In the genomic region with DNA sequence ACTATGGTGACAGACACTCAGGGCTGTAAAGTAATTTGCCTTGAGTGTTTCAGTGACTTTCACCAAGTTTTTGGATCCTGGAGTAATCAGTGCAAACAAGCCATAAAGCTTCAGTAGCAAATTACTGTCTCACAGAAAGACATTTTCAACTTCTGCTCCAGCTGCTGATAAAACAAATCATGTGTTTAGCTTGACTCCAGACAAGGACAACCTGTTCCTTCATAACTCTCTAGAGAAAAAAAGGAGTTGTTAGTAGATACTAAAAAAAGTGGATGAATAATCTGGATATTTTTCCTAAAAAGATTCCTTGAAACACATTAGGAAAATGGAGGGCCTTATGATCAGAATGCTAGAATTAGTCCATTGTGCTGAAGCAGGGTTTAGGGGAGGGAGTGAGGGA, we compare ENCODE assay signal across 15 cellular contexts. TPM values are rescaled to one million over a fixed set of nuclear protein-coding genes. Genes with fewer than 3 reads are reported as not detected.
DNase-seq lines count a peak whose midpoint lies in the region; ATAC-seq and TF ChIP-seq lines count a peak whose summit lies in the region.
"Had no signal": no experiment of that assay in that cellular context is flagged by ENCODE, and none has a peak within 500 bp of the region (broad histone marks: within the 10 kb centered on the region; RNA-seq: fewer than 3 reads in every experiment).

No MANE protein-coding gene starts in this region.

- no peak overlapping the region for H3K4me2 ChIP-seq in IMR-90 (ENCODE audit: low read depth, low read length)
- H3K4me2 ChIP-seq: PC-9 had no signal

- H3K23ac ChIP-seq in IMR-90 (ENCODE audit: low read depth, low read length), result no peak overlapping the region

- H3K56ac ChIP-seq in IMR-90 (ENCODE audit: extremely low read depth, insufficient read depth, low read length), result no peak overlapping the region

- TF ChIP-seq CTCF in IMR-90 (conservative IDR thresholded peaks at IDR 0.05; ENCODE audit: low read depth, low read length), result no peak
- TF ChIP-seq CTCF in endothelial cell (IDR thresholded peaks at IDR 0.05; ENCODE audit: unreplicated experiment), result no peak
- TF ChIP-seq CTCF in sigmoid colon (IDR thresholded peaks at IDR 0.05), result no peak
- TF ChIP-seq CTCF in spleen (IDR thresholded peaks at IDR 0.05 in 8 of 11, conservative IDR thresholded peaks at IDR 0.05 in 3 of 11), result no peak

- H2BK120ac ChIP-seq in IMR-90 (ENCODE audit: low read depth, low read length), result no peak overlapping the region

- no peaks in the 10 kb centered on the region for H3K9me3 Mint-ChIP-seq in endothelial cell (ENCODE audit: unreplicated experiment)
- H3K9me3 Mint-ChIP-seq: CD8-positive, alpha-beta memory T cell had no signal

- DNase-seq in left ventricle myocardium superior, result no peak
- no peak for DNase-seq in Right ventricle myocardium superior
- DNase-seq in IMR-90, result no peak
- no peak for DNase-seq in endothelial cell (ENCODE audit: low spot score)
- no peak for DNase-seq in sigmoid colon
- no peak for DNase-seq in spleen
- no peak for DNase-seq in kidney tubule cell (ENCODE audit: low spot score)
- DNase-seq: CD8-positive, alpha-beta memory T cell; DMS 273 treated with DMSO at 0.1 percent for 48 hours; NCI-H187 treated with DMSO at 0.1 percent for 48 hours; NCI-H446; NCI-H748 treated with DMSO at 0.1 percent for 48 hours; PC-9 had no signal

- no peak overlapping the region for H4K91ac ChIP-seq in IMR-90 (ENCODE audit: insufficient read depth, low read depth, low read length)

- H3K4me3 ChIP-seq in IMR-90 (ENCODE audit: insufficient read depth, low read depth, low read length) (no peak overlapping the region), sigmoid colon (no peak overlapping the region), spleen (no peak overlapping the region)
- H3K4me3 ChIP-seq: PC-9 had no signal

- H3K79me1 ChIP-seq in IMR-90 (ENCODE audit: low read depth in 1 of 2, low read length in 2 of 2), result peaks cover 6 to 43% of the 10 kb centered on the region in 2 experiments; a peak in 3 of 4 replicates

- H4K8ac ChIP-seq in IMR-90 (ENCODE audit: low read depth in 2 of 2, low read length in 2 of 2), result no peak overlapping the region

- H3K27me3 ChIP-seq in IMR-90 (ENCODE audit: control insufficient read depth, insufficient read depth, low read length), result no peaks in the 10 kb centered on the region
- H3K27me3 ChIP-seq in sigmoid colon, result no peaks in the 10 kb centered on the region
- H3K27me3 ChIP-seq in spleen (replicated peaks in 1 of 7), result no peaks in the 10 kb centered on the region

- dilution Hi-C loops in IMR-90 (cut with HindIII; ENCODE audit: low sequenced_read_pairs, unreplicated experiment), result no loop called here

- in situ Hi-C loops in IMR-90 (cut with MboI; ENCODE audit: low sequenced_read_pairs), result loop anchor here (10.0 kb wide), 1 partner anchor 566 kb away; no protein-coding TSS in a partner anchor

- no peak for TF ChIP-seq RAD21 in IMR-90 (IDR thresholded peaks at IDR 0.05; ENCODE audit: low read length)

- H3K9me3 ChIP-seq in IMR-90 (ENCODE audit: control insufficient read depth, insufficient read depth, low read length), result no peaks in the 10 kb centered on the region
- no peaks in the 10 kb centered on the region for H3K9me3 ChIP-seq in sigmoid colon
- no peaks in the 10 kb centered on the region for H3K9me3 ChIP-seq in spleen

- H3K4me3 Mint-ChIP-seq in endothelial cell (ENCODE audit: unreplicated experiment), result peak overlapping the region; percentile 20
- H3K4me3 Mint-ChIP-seq: B cell; CD8-positive, alpha-beta memory T cell had no signal

- H3K14ac ChIP-seq in IMR-90 (replicated peaks; ENCODE audit: low read depth, low read length), result no peak overlapping the region

- no peak overlapping the region for H3K27ac Mint-ChIP-seq in endothelial cell (ENCODE audit: unreplicated experiment)
- H3K27ac Mint-ChIP-seq: B cell had no signal

- H2BK20ac ChIP-seq in IMR-90 (ENCODE audit: low read depth, low read length), result no peak overlapping the region

- H3K27ac ChIP-seq in IMR-90 (ENCODE audit: insufficient read depth, low read length) (no peak overlapping the region), sigmoid colon (peak overlapping the region in 3 of 4 donors; percentile 18 to 57 (median 39)), spleen (no peak overlapping the region)
- H3K27ac ChIP-seq: PC-9 had no signal

- CTCF ChIA-PET in IMR-90 (lab: Yijun Ruan, JAX), result no interaction called here

- H3K36me3 Mint-ChIP-seq in endothelial cell (ENCODE audit: low read depth, unreplicated experiment), result peaks cover 52% of the 10 kb centered on the region

- H2AK9ac ChIP-seq in IMR-90 (replicated peaks; ENCODE audit: low read depth, low read length, poor library complexity), result no peak overlapping the region

- POLR2A ChIA-PET in IMR-90 (lab: Charles Lee; ENCODE audit: unreplicated experiment), result no interaction called here

- peak; percentile 54 for ATAC-seq in left ventricle myocardium superior
- no peak for ATAC-seq in Right ventricle myocardium superior (ENCODE audit: poor library complexity)
- ATAC-seq in IMR-90 (ENCODE audit: low read depth), result no peak
- no peak for ATAC-seq in GM19328 (IDR thresholded peaks at IDR 0.05; ENCODE audit: unreplicated experiment)

- H2BK5ac ChIP-seq in IMR-90 (ENCODE audit: low read depth, low read length, poor library complexity, severe bottlenecking), result no peak overlapping the region

- H3K36me3 ChIP-seq in IMR-90 (ENCODE audit: control insufficient read depth, insufficient read depth, low read length), result peaks cover 25% of the 10 kb centered on the region
- peaks cover 7 to 57% (median 20%) of the 10 kb centered on the region in 4 donors for H3K36me3 ChIP-seq in sigmoid colon
- peaks cover 0 to 60% (median 53%) of the 10 kb centered on the region in 6 donors for H3K36me3 ChIP-seq in spleen

- H2AK5ac ChIP-seq in IMR-90 (ENCODE audit: low read depth, low read length), result no peak overlapping the region

- peaks cover 26% of the 10 kb centered on the region for H3K4me1 Mint-ChIP-seq in endothelial cell (ENCODE audit: unreplicated experiment)

- H3K4me1 ChIP-seq in IMR-90 (ENCODE audit: control insufficient read depth, insufficient read depth, low read length) (peaks cover 11% of the 10 kb centered on the region), sigmoid colon (peaks cover 0 to 70% (median 56%) of the 10 kb centered on the region in 4 donors), spleen (peaks cover 29 to 78% (median 52%) of the 10 kb centered on the region in 6 donors)

- TF ChIP-seq POLR2A in IMR-90 (IDR thresholded peaks at IDR 0.05; ENCODE audit: low read depth, low read length) (no peak), sigmoid colon (IDR thresholded peaks at IDR 0.05) (no peak), spleen (IDR thresholded peaks at IDR 0.05) (no peak)

- BruUV-seq in IMR-90 (replicated peaks; lab: Mats Ljungman, UMichigan), result TSS peak; percentile 49

- H3K9me1 ChIP-seq in IMR-90 (ENCODE audit: insufficient read depth, low read length), result peaks cover 14% of the 10 kb centered on the region

- no peak overlapping the region for H2BK15ac ChIP-seq in IMR-90 (ENCODE audit: low read depth, low read length)

- no peak overlapping the region for H3K4ac ChIP-seq in IMR-90 (ENCODE audit: low read depth, low read length)

- H3K27me3 Mint-ChIP-seq in endothelial cell (ENCODE audit: unreplicated experiment), result no peaks in the 10 kb centered on the region
- H3K27me3 Mint-ChIP-seq: B cell; CD8-positive, alpha-beta memory T cell had no signal

- intact Hi-C loops in left ventricle myocardium superior (cut with micrococcal nuclease) (no loop called here), Right ventricle myocardium superior (cut with DNase I) (no loop called here), IMR-90 (cut with micrococcal nuclease) (no loop called here), sigmoid colon (cut with DNase I) (no loop called here), spleen (cut with DNase I; ENCODE audit: low total_unique reads) (no loop called here)

- no peak overlapping the region for H3K9ac ChIP-seq in IMR-90 (ENCODE audit: low read depth, low read length)

- TF ChIP-seq EP300 in sigmoid colon (IDR thresholded peaks at IDR 0.05), result no peak

- H4K5ac ChIP-seq in IMR-90 (ENCODE audit: low read depth, low read length), result no peak overlapping the region

- H4K20me1 ChIP-seq in IMR-90 (ENCODE audit: insufficient read depth, low read length), result peaks cover 63% of the 10 kb centered on the region

- no peak overlapping the region for H2AFZ ChIP-seq in IMR-90 (replicated peaks; ENCODE audit: low read length, poor library complexity)
- H2AFZ ChIP-seq: PC-9 had no signal

- no peak overlapping the region for H3K18ac ChIP-seq in IMR-90 (ENCODE audit: low read depth, low read length)

TF ChIP-seq in IMR-90, 13 proteins besides CTCF, POLR2A, EP300 and RAD21 (continues in another document):
- TF ChIP-seq MAFK (IDR thresholded peaks at IDR 0.05; ENCODE audit: low read depth, low read length) (no peak), FOS (IDR thresholded peaks at IDR 0.05; ENCODE audit: low read depth, low read length) (no peak), NFE2L2 (IDR thresholded peaks at IDR 0.05; ENCODE audit: low read depth, low read length) (no peak)

RNA-seq across cellular contexts. Expression of gene ARGLU1, which starts 9.4 kb away (rescaled TPM):
- 32.4 TPM for total RNA-seq in left ventricle myocardium superior
- total RNA-seq in Right ventricle myocardium superior, result 25.6 TPM
- total RNA-seq in IMR-90 (2012; rRNA removed), result 11.1 and 28.1 TPM in 2 replicates
- 50.0 and 51.4 TPM in 2 replicates for polyA plus RNA-seq in IMR-90 (2012; rRNA removed)
- polyA plus RNA-seq in IMR-90 (2012; cell fraction: cytosol; rRNA removed), result 10.8 and 11.3 TPM in 2 replicates
- polyA plus RNA-seq in IMR-90 (2012; cell fraction: nucleus; rRNA removed; ENCODE audit: low replicate concordance), result 142 and 399 TPM in 2 replicates
- total RNA-seq in endothelial cell (ENCODE audit: unreplicated experiment), result 242 TPM
- total RNA-seq in sigmoid colon, result 100 to 1,000 TPM in 2 of 4 donors, 10 to 100 TPM in 2; 88.1 to 196 (median 98.6) TPM
- 10 to 100 TPM in 2 of 3 donors, 1 to 10 TPM in 1; 7.8 to 87.9 (median 59.2) TPM for polyA plus RNA-seq in sigmoid colon
- 100 to 1,000 TPM in 6 of 7 donors, 10 to 100 TPM in 1; 99.5 to 204 (median 128) TPM for total RNA-seq in spleen
- 100 to 1,000 TPM; 123 to 190 (median 141) TPM for polyA plus RNA-seq in spleen

RNA-seq across cellular contexts. Expression of gene EFNB2, which starts 23.1 kb away (rescaled TPM):
- total RNA-seq in left ventricle myocardium superior, result 9.2 TPM
- total RNA-seq in Right ventricle myocardium superior, result 8.4 TPM
- 5.4 and 6.9 TPM in 2 replicates for total RNA-seq in IMR-90 (2012; rRNA removed)
- 5.9 and 6.0 TPM in 2 replicates for polyA plus RNA-seq in IMR-90 (2012; rRNA removed)
- polyA plus RNA-seq in IMR-90 (2012; cell fraction: cytosol; rRNA removed), result 3.7 and 4.0 TPM in 2 replicates
- polyA plus RNA-seq in IMR-90 (2012; cell fraction: nucleus; rRNA removed; ENCODE audit: low replicate concordance), result 4.0 and 5.2 TPM in 2 replicates
- total RNA-seq in endothelial cell (ENCODE audit: unreplicated experiment), result 353 TPM
- total RNA-seq in sigmoid colon, result 10 to 100 TPM in 3 of 4 donors, 1 to 10 TPM in 1; 7.2 to 15.0 (median 11.6) TPM
- polyA plus RNA-seq in sigmoid colon, result 10 to 100 TPM in 2 of 3 donors, 1 to 10 TPM in 1; 9.6 to 36.1 (median 13.4) TPM
- 10 to 100 TPM; 12.4 to 22.9 (median 17.6) TPM for total RNA-seq in spleen
- 1 to 10 TPM; 2.9 to 7.1 (median 6.8) TPM for polyA plus RNA-seq in spleen

Comparison
In these comparisons a context has a peak if more than half of its experiments do, and no peak if none do; other contexts are left out.
1. H3K27ac ChIP-seq: peak in sigmoid colon (3 of 4); none in IMR-90 (single experiment) and spleen (0 of 8).
2. RNA of gene EFNB2, which starts 23.1 kb away (total RNA-seq): 353 TPM in endothelial cell (single experiment); 12.4 to 22.9 TPM in spleen, 7.2 to 15.0 TPM in sigmoid colon, 9.2 TPM in left ventricle myocardium superior (single experiment), 8.4 TPM in Right ventricle myocardium superior (single experiment) and 5.4 to 6.9 TPM in IMR-90; every median in the first group is over 10 times any median in the second.